ENCODE assay signal across 23 cellular contexts in genomic region chr12:91889059-91889458, GRCh38.
"Had no signal": no experiment of that assay in that cellular context is flagged by ENCODE, and none has a peak within 500 bp of the region (broad histone marks: within the 10 kb centered on the region; RNA-seq: fewer than 3 reads in every experiment).

No MANE protein-coding gene starts in this region.

- H3K36me3 Mint-ChIP-seq: naive thymus-derived CD4-positive, alpha-beta T cell; neural progenitor cell; stimulated activated effector memory CD8-positive, alpha-beta T cell treated with anti-CD3 and anti-CD28 coated beads, Interleukin-12 subunit alpha, Interleukin-12 subunit beta, amount 100 ng/mL, for 72 hours; type B pancreatic cell had no signal

- DNase-seq: dorsolateral prefrontal cortex; effector CD4-positive, alpha-beta T cell; foreskin fibroblast; gastrocnemius medialis; head of caudate nucleus; left colon; mesenchymal stem cell; midbrain; naive thymus-derived CD4-positive, alpha-beta T cell; right lobe of liver; stimulated activated CD4-positive, alpha-beta T cell treated with anti-CD3 and anti-CD28 coated beads, Interleukin-2, amount 100 ng/mL, for 24 hours; stimulated activated CD4-positive, alpha-beta T cell treated with anti-CD3 and anti-CD28 coated beads, Interleukin-4, amount 100 ng/mL, for 24 hours; stimulated activated naive CD4-positive, alpha-beta T cell treated with Interleukin-2 at 50 U/mL for 16 hours; stomach; thyroid gland had no signal

- H3K9me3 Mint-ChIP-seq: nephron; neural progenitor cell; stimulated activated effector memory CD8-positive, alpha-beta T cell treated with anti-CD3 and anti-CD28 coated beads, Interleukin-12 subunit alpha, Interleukin-12 subunit beta, amount 100 ng/mL, for 72 hours; type B pancreatic cell had no signal

- H3K4me1 ChIP-seq: gastrocnemius medialis, parathyroid adenoma, right lobe of liver, stomach, thyroid gland had no signal

- ATAC-seq: esophagus mucosa; gastrocnemius medialis; left colon; naive thymus-derived CD4-positive, alpha-beta T cell; right lobe of liver; stimulated activated effector memory CD8-positive, alpha-beta T cell treated with anti-CD3 and anti-CD28 coated beads, Interleukin-12 subunit alpha, Interleukin-12 subunit beta, amount 100 ng/mL, for 72 hours had no signal

- H3K9ac ChIP-seq: neural progenitor cell, parathyroid adenoma had no signal

- H3K4me3 Mint-ChIP-seq: naive thymus-derived CD4-positive, alpha-beta T cell; nephron; neural progenitor cell; stimulated activated effector memory CD8-positive, alpha-beta T cell treated with anti-CD3 and anti-CD28 coated beads, Interleukin-12 subunit alpha, Interleukin-12 subunit beta, amount 100 ng/mL, for 72 hours; type B pancreatic cell had no signal

- H3K27ac ChIP-seq: epithelial cell of prostate, gastrocnemius medialis, neural progenitor cell, parathyroid adenoma, right lobe of liver, stomach, thyroid gland had no signal

- H3K36me3 ChIP-seq: gastrocnemius medialis, neural progenitor cell, right lobe of liver, stomach, thyroid gland had no signal

- H3K27me3 Mint-ChIP-seq: progenitor cell of endocrine pancreas, type B pancreatic cell had no signal

- H2AFZ ChIP-seq: neural progenitor cell, parathyroid adenoma had no signal

- H3K4me2 ChIP-seq: neural progenitor cell had no signal

- H3K27ac Mint-ChIP-seq: nephron; neural progenitor cell; progenitor cell of endocrine pancreas; stimulated activated effector memory CD8-positive, alpha-beta T cell treated with anti-CD3 and anti-CD28 coated beads, Interleukin-12 subunit alpha, Interleukin-12 subunit beta, amount 100 ng/mL, for 72 hours; type B pancreatic cell had no signal

- H3K9me3 ChIP-seq: gastrocnemius medialis, right lobe of liver, stomach, thyroid gland had no signal

- H3K4me1 Mint-ChIP-seq: stimulated activated effector memory CD8-positive, alpha-beta T cell treated with anti-CD3 and anti-CD28 coated beads, Interleukin-12 subunit alpha, Interleukin-12 subunit beta, amount 100 ng/mL, for 72 hours had no signal

- H3K79me2 ChIP-seq: parathyroid adenoma had no signal

- H3K27me3 ChIP-seq: dorsolateral prefrontal cortex, gastrocnemius medialis, neural progenitor cell, right lobe of liver, stomach, thyroid gland had no signal

- H3K4me3 ChIP-seq: dorsolateral prefrontal cortex, gastrocnemius medialis, neural progenitor cell, right lobe of liver, stomach, thyroid gland had no signal
